In genomic region chr13:111551421-111551820, GRCh38 we compare ENCODE assay signal across 16 cellular contexts.
DNase-seq lines count a peak whose midpoint lies in the region; ATAC-seq and TF ChIP-seq lines count a peak whose summit lies in the region.
"Had no signal": no experiment of that assay in that cellular context is flagged by ENCODE, and none has a peak within 500 bp of the region (broad histone marks: within the 10 kb centered on the region; RNA-seq: fewer than 3 reads in every experiment).

No MANE protein-coding gene starts in this region.

- H3K9me3 ChIP-seq in heart right ventricle (no peaks in the 10 kb centered on the region), right lobe of liver (no peaks in the 10 kb centered on the region)
- H3K9me3 ChIP-seq: A549, HAP-1 had no signal

- no peak overlapping the region for H3K4me3 ChIP-seq in heart right ventricle
- H3K4me3 ChIP-seq in coronary artery: no peak overlapping the region
- H3K4me3 ChIP-seq in right lobe of liver: no peak overlapping the region
- H3K4me3 ChIP-seq: A549, GM23248, HAP-1 had no signal

- H3K27ac ChIP-seq in heart right ventricle: no peak overlapping the region
- H3K27ac ChIP-seq in coronary artery: no peak overlapping the region
- peak overlapping the region in 1 of 3 donors; percentile 58 for H3K27ac ChIP-seq in right lobe of liver
- H3K27ac ChIP-seq: 22Rv1, A549, GM23248, HL-60 had no signal

- TF ChIP-seq CTCF in heart right ventricle (IDR thresholded peaks at IDR 0.05) (no peak), coronary artery (IDR thresholded peaks at IDR 0.05) (no peak), right lobe of liver (IDR thresholded peaks at IDR 0.05) (no peak)

- H3K27me3 ChIP-seq in heart right ventricle (peaks cover 0 to 36% (median 24%) of the 10 kb centered on the region in 7 donors), right lobe of liver (no peaks in the 10 kb centered on the region)

- H3K36me3 ChIP-seq in heart right ventricle (no peaks in the 10 kb centered on the region), right lobe of liver (no peaks in the 10 kb centered on the region)
- H3K36me3 ChIP-seq: HAP-1 had no signal

- intact Hi-C loops in cardiac septum (cut with DNase I) (no loop called here), heart right ventricle (cut with DNase I) (no loop called here), right lobe of liver (cut with DNase I) (no loop called here)

- H3K4me1 ChIP-seq in heart right ventricle (no peaks in the 10 kb centered on the region), right lobe of liver (peaks cover 0 to 37% (median 17%) of the 10 kb centered on the region in 4 donors)
- H3K4me1 ChIP-seq: A549, HAP-1 had no signal

- DNase-seq in cardiac septum (ENCODE audit: low spot score) (peak; percentile 29), heart right ventricle (no peak), coronary artery (ENCODE audit: low spot score) (peak; percentile 24), right lobe of liver (peak; percentile 47 to 93 (median 84)), SK-N-DZ (ENCODE audit: low spot score) (no peak), DMS 273 treated with DMSO at 0.1 percent for 48 hours (lab: John Stamatoyannopoulos, UW) (no peak)
- DNase-seq: AML-193; CD8-positive, alpha-beta memory T cell; COR-L47; GM23248; IMR-90 had no signal

- whole genome bisulfite sequencing in heart right ventricle, 2 donors: 88 to 94% methylated on average over 2 of the region's 2 CpGs
- WGBS in right lobe of liver (ENCODE audit: insufficient coverage, low coverage, low lambda C conversion rate, missing lambda C conversion rate): no CpG with 5 or more reads among the region's 2 CpGs

- no peak for ATAC-seq in heart right ventricle
- ATAC-seq in right lobe of liver: peak; percentile 74 to 89 (median 86)
- ATAC-seq in HG03139 (IDR thresholded peaks at IDR 0.05; ENCODE audit: unreplicated experiment): no peak
- ATAC-seq: A549 had no signal

- TF ChIP-seq POLR2A in right lobe of liver (IDR thresholded peaks at IDR 0.05): no peak

Comparison
In these comparisons a context has a peak if more than half of its experiments do, and no peak if none do; other contexts are left out.
1. DNase-seq: peak in cardiac septum (single experiment), coronary artery (single experiment) and right lobe of liver (3 of 3); none in heart right ventricle (0 of 2), SK-N-DZ (single experiment) and DMS 273 treated with DMSO at 0.1 percent for 48 hours (single experiment).
2. ATAC-seq: peak in right lobe of liver (4 of 4); none in heart right ventricle (0 of 8) and HG03139 (single experiment).